1 cellular context compared by ENCODE assay signal in the genomic region with DNA sequence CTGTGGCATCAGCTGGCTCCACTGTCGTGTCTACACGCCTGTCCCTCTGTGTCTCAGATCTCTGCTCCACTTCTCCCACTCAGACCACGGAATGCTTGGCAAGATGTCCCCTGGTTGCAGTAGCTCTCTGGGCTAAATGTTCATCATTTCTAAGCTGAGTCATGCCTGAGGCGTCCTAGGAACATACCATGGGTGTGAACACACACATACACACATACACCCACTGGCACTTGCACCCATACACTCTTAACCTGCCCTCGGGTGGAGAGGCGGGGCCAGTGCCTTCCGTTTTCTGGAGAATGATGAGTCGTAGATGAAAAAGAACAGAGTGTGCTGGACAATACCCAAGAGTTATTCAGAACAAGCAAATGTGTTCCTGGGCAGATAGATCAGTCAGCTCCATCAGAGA.
A peak's percentile ranks its signal among the peaks of the same experiment; 100 is the strongest.
TF ChIP-seq lines count a peak whose summit lies in the region.

No MANE protein-coding gene starts in this region.

TF ChIP-seq in SK-N-SH, 30 proteins besides CTCF, POLR2A, EP300 and RAD21 (continued from another document):
- TF ChIP-seq, protein P1, sequence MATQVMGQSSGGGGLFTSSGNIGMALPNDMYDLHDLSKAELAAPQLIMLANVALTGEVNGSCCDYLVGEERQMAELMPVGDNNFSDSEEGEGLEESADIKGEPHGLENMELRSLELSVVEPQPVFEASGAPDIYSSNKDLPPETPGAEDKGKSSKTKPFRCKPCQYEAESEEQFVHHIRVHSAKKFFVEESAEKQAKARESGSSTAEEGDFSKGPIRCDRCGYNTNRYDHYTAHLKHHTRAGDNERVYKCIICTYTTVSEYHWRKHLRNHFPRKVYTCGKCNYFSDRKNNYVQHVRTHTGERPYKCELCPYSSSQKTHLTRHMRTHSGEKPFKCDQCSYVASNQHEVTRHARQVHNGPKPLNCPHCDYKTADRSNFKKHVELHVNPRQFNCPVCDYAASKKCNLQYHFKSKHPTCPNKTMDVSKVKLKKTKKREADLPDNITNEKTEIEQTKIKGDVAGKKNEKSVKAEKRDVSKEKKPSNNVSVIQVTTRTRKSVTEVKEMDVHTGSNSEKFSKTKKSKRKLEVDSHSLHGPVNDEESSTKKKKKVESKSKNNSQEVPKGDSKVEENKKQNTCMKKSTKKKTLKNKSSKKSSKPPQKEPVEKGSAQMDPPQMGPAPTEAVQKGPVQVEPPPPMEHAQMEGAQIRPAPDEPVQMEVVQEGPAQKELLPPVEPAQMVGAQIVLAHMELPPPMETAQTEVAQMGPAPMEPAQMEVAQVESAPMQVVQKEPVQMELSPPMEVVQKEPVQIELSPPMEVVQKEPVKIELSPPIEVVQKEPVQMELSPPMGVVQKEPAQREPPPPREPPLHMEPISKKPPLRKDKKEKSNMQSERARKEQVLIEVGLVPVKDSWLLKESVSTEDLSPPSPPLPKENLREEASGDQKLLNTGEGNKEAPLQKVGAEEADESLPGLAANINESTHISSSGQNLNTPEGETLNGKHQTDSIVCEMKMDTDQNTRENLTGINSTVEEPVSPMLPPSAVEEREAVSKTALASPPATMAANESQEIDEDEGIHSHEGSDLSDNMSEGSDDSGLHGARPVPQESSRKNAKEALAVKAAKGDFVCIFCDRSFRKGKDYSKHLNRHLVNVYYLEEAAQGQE (IDR thresholded peaks at IDR 0.05; ENCODE audit: low read depth, low read length): peak; percentile 22; the same call in 1 of the 2 replicates
- TF ChIP-seq TEAD4 (IDR thresholded peaks at IDR 0.05; ENCODE audit: borderline replicate concordance, insufficient read depth) (peak; percentile 79), RXRA (IDR thresholded peaks at IDR 0.05; ENCODE audit: borderline replicate concordance, low read depth) (peak; percentile 71; the same call in 1 of the 2 replicates), RCOR1 (IDR thresholded peaks at IDR 0.05; ENCODE audit: low read length) (no peak), JUND (IDR thresholded peaks at IDR 0.05) (peak; percentile 91), EZH2phosphoT487 (IDR thresholded peaks at IDR 0.05; ENCODE audit: borderline replicate concordance, low read depth) (no peak), MXI1 (IDR thresholded peaks at IDR 0.05; ENCODE audit: low read depth, low read length) (no peak)
- TF ChIP-seq, protein P2, sequence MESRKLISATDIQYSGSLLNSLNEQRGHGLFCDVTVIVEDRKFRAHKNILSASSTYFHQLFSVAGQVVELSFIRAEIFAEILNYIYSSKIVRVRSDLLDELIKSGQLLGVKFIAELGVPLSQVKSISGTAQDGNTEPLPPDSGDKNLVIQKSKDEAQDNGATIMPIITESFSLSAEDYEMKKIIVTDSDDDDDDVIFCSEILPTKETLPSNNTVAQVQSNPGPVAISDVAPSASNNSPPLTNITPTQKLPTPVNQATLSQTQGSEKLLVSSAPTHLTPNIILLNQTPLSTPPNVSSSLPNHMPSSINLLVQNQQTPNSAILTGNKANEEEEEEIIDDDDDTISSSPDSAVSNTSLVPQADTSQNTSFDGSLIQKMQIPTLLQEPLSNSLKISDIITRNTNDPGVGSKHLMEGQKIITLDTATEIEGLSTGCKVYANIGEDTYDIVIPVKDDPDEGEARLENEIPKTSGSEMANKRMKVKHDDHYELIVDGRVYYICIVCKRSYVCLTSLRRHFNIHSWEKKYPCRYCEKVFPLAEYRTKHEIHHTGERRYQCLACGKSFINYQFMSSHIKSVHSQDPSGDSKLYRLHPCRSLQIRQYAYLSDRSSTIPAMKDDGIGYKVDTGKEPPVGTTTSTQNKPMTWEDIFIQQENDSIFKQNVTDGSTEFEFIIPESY (IDR thresholded peaks at IDR 0.05; ENCODE audit: borderline replicate concordance, low read depth): peak; percentile 54; the same call in 1 of the 2 replicates
- TF ChIP-seq, protein P3, sequence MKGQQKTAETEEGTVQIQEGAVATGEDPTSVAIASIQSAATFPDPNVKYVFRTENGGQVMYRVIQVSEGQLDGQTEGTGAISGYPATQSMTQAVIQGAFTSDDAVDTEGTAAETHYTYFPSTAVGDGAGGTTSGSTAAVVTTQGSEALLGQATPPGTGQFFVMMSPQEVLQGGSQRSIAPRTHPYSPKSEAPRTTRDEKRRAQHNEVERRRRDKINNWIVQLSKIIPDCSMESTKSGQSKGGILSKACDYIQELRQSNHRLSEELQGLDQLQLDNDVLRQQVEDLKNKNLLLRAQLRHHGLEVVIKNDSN (IDR thresholded peaks at IDR 0.05; ENCODE audit: borderline replicate concordance, low read depth): no peak
TF ChIP-seq in SK-N-SH: peak in this region for 12.
